Comparison of ENCODE assay signal across 29 cellular contexts in genomic region chr16:22161401-22161800, GRCh38. TPM values are rescaled to one million over a fixed set of nuclear protein-coding genes. Genes with fewer than 3 reads are reported as not detected.
"Had no signal": no experiment of that assay in that cellular context is flagged by ENCODE, and none has a peak within 500 bp of the region (broad histone marks: within the 10 kb centered on the region; RNA-seq: fewer than 3 reads in every experiment).

No MANE protein-coding gene starts in this region.

- DNase-seq: activated CD4-positive, alpha-beta memory T cell treated with anti-CD3 and anti-CD28 coated beads, Interleukin-2, amount 10 ng/mL, durations not matched to agents 7 days and 5 days; activated CD4-positive, alpha-beta T cell treated with anti-CD3 and anti-CD28 coated beads, Interleukin-2, amount 10 ng/mL, durations not matched to agents 24 days and 14 days; activated CD4-positive, CD25-positive, alpha-beta regulatory T cell treated with anti-CD3 and anti-CD28 coated beads, Interleukin-2, amount 50 U/mL, for 72 hours; activated CD8-positive, alpha-beta memory T cell treated with anti-CD3 and anti-CD28 coated beads, Interleukin-2, amount 50 U/mL, for 48 hours; activated gamma-delta T cell treated with Interleukin-2 at 50 U/mL for 16 hours; amygdala; central memory CD4-positive, alpha-beta T cell; head of caudate nucleus; hippocampal formation; kidney; left colon; mammary epithelial cell; occipital lobe; stimulated activated CD4-positive, alpha-beta T cell treated with anti-CD3 and anti-CD28 coated beads, Interleukin-1b, Interleukin-23, amount 100 ng/mL, for 48 hours; stimulated activated CD4-positive, alpha-beta T cell treated with anti-CD3 and anti-CD28 coated beads, Interleukin-4, amount 100 ng/mL, for 4 hours; stimulated activated CD8-positive, alpha-beta memory T cell treated with anti-CD3 and anti-CD28 coated beads, Interleukin-4, amount 100 ng/mL, for 48 hours; T1000; tibial artery; WERI-Rb-1 had no signal

- H3K27ac Mint-ChIP-seq: activated CD4-positive, alpha-beta memory T cell treated with anti-CD3 and anti-CD28 coated beads, Interleukin-2, amount 10 ng/mL, durations not matched to agents 7 days and 5 days; activated CD4-positive, alpha-beta T cell treated with anti-CD3 and anti-CD28 coated beads, Interleukin-2, amount 10 ng/mL, durations not matched to agents 24 days and 14 days; activated T-cell treated with anti-CD3 and anti-CD28 coated beads, Interleukin-2, amount 50 U/mL, for 24 hours; neural progenitor cell; stimulated activated memory B cell treated with anti-CD40 and anti-IgM and Interleukin-4, amounts not matched to agents 10 μg/mL and 1 μg/mL and 100 μg/mL, for 72 hours had no signal

- H3K36me3 Mint-ChIP-seq: neural progenitor cell had no signal

- H3K9me3 Mint-ChIP-seq: activated CD4-positive, alpha-beta memory T cell treated with anti-CD3 and anti-CD28 coated beads, Interleukin-2, amount 10 ng/mL, durations not matched to agents 7 days and 5 days; activated T-cell treated with anti-CD3 and anti-CD28 coated beads, Interleukin-2, amount 50 U/mL, for 24 hours had no signal

- H3K4me1 Mint-ChIP-seq: activated CD4-positive, alpha-beta T cell treated with anti-CD3 and anti-CD28 coated beads, Interleukin-2, amount 10 ng/mL, durations not matched to agents 24 days and 14 days; neural progenitor cell; stimulated activated memory B cell treated with anti-CD40 and anti-IgM and Interleukin-4, amounts not matched to agents 10 μg/mL and 1 μg/mL and 100 μg/mL, for 72 hours had no signal

- H3K4me3 Mint-ChIP-seq: activated CD4-positive, alpha-beta memory T cell treated with anti-CD3 and anti-CD28 coated beads, Interleukin-2, amount 10 ng/mL, durations not matched to agents 7 days and 5 days; activated CD4-positive, alpha-beta T cell treated with anti-CD3 and anti-CD28 coated beads, Interleukin-2, amount 10 ng/mL, durations not matched to agents 24 days and 14 days; activated T-cell treated with anti-CD3 and anti-CD28 coated beads, Interleukin-2, amount 50 U/mL, for 24 hours; neural progenitor cell had no signal

- ATAC-seq: gastroesophageal sphincter; psoas muscle; stimulated activated memory B cell treated with anti-CD40 and anti-IgM and Interleukin-4, amounts not matched to agents 10 μg/mL and 1 μg/mL and 100 μg/mL, for 72 hours had no signal

RNA-seq across cellular contexts. Expression of gene SDR42E2, which starts 0.9 kb away (rescaled TPM):
- total RNA-seq: activated CD4-positive, alpha-beta memory T cell treated with anti-CD3 and anti-CD28 coated beads, Interleukin-2, amount 10 ng/mL, durations not matched to agents 7 days and 5 days; fibroblast of villous mesenchyme; gastroesophageal sphincter; kidney; left colon; liver; mammary epithelial cell; occipital lobe; smooth muscle cell; suprapubic skin had no signal
- polyA plus RNA-seq: fibroblast of lung, mammary epithelial cell had no signal
